1 cellular context compared by ENCODE assay signal in the genomic region with DNA sequence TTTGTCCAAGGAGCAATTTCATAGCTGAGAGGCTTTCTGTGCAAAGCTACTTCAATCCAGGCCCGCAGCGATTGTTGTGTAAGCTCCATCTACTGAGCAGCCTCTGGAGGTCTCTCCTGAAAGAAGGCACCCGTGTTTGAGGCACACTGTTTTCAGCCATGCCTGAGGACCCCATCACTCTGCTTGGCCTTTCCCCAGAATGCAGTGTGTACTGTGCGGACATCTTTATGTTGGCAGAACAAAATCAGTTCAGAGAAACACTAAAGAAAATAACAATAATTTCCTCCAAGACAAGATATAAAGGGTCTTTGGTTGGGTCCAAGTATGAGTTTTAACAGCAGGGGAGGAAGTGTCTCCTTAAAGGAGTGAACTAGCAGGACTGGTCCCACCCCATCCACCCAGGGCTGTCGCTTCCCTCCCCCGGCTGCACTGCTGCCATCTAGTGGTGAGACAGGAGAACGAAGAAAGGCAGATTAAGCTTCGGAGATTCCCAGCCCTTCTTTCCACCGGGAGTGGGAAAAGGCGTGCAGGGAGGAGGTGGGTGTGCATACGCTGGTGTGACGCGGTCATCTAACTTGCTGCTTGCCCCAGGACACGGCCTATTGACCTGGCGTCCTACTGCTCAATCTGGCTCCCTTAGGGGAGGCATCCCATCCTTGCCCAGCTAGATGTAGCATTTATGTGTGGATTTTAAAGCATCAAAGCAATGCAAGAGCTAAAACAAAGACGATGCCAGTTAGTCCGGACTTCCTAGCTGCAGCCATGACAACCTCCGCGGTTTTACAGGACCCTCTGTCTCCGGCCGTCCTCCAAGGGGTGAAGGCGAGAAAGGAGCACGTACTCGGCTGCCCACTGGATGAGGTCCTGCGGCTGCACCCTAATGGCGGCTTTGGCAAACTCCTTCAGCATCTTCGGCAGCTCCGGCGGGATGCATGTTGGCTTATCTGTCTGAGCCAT.
A peak's percentile ranks its signal among the peaks of the same experiment; 100 is the strongest.
TF ChIP-seq lines count a peak whose summit lies in the region.

No MANE protein-coding gene starts in this region.

TF ChIP-seq in H1, 55 proteins besides CTCF, POLR2A, EP300 and RAD21:
- TF ChIP-seq CREB1 (IDR thresholded peaks at IDR 0.05), result 0 out of 2 replicates have a peak, but pooled peaks have one; percentile 10
- TF ChIP-seq ASH2L (IDR thresholded peaks at IDR 0.05; ENCODE audit: low read length), result peak; percentile 26
- peak; percentile 78; the same call in 1 of the 2 replicates for TF ChIP-seq YY1 (IDR thresholded peaks at IDR 0.05; ENCODE audit: low read depth, low read length)
- peak; percentile 26 for TF ChIP-seq KDM4A (IDR thresholded peaks at IDR 0.05; ENCODE audit: low read depth, low read length, severe bottlenecking)
TF ChIP-seq in H1: peak in this region for 4; not testable (repeated sequence) for 51.
